ENCODE assay signal across 17 cellular contexts in genomic region chr1:101165944-101166343, GRCh38.
DNase-seq lines count a peak whose midpoint lies in the region; ATAC-seq and TF ChIP-seq lines count a peak whose summit lies in the region.
"Had no signal": no experiment of that assay in that cellular context is flagged by ENCODE, and none has a peak within 500 bp of the region (broad histone marks: within the 10 kb centered on the region; RNA-seq: fewer than 3 reads in every experiment).

No MANE protein-coding gene starts in this region.

- no peak for DNase-seq in activated CD8-positive, alpha-beta T cell treated with anti-CD3 and anti-CD28 coated beads for 36 hours
- no peak for DNase-seq in activated CD8-positive, alpha-beta T cell treated with anti-CD3 and anti-CD28 coated beads, Interleukin-2, amount 10 ng/mL, durations not matched to agents 7 days and 5 days
- DNase-seq in HCEC 1CT (peak; percentile 17), endodermal cell (peak; percentile 48), iPS-NIHi11 (ENCODE audit: low spot score) (peak; percentile 19), nucleus accumbens (lab: John Stamatoyannopoulos, UW) (no peak), NCI-H345 (lab: John Stamatoyannopoulos, UW) (no peak)
- DNase-seq: 8988T; CD8-positive, alpha-beta T cell; NCI-H1417; NCI-H187 treated with DMSO at 0.1 percent for 48 hours; NCI-H69; PC-3 had no signal

- no peak overlapping the region for H3K9ac ChIP-seq in endodermal cell (ENCODE audit: extremely low read depth, low read length, poor library complexity, severe bottlenecking)

- no peaks in the 10 kb centered on the region for H3K9me3 Mint-ChIP-seq in activated CD8-positive, alpha-beta T cell treated with anti-CD3 and anti-CD28 coated beads for 36 hours
- H3K9me3 Mint-ChIP-seq in activated CD8-positive, alpha-beta T cell treated with anti-CD3 and anti-CD28 coated beads, Interleukin-2, amount 10 ng/mL, durations not matched to agents 7 days and 5 days (ENCODE audit: insufficient read depth), result no peaks in the 10 kb centered on the region
- no peaks in the 10 kb centered on the region for H3K9me3 Mint-ChIP-seq in endodermal cell
- H3K9me3 Mint-ChIP-seq: CD8-positive, alpha-beta T cell; IgD-negative memory B cell had no signal

- intact Hi-C loops in activated CD8-positive, alpha-beta T cell treated with anti-CD3 and anti-CD28 coated beads for 36 hours (cut with micrococcal nuclease), result no loop called here

- peaks cover 46% of the 10 kb centered on the region for H3K4me1 Mint-ChIP-seq in activated CD8-positive, alpha-beta T cell treated with anti-CD3 and anti-CD28 coated beads for 36 hours (ENCODE audit: low read depth)
- peaks cover 14% of the 10 kb centered on the region for H3K4me1 Mint-ChIP-seq in activated CD8-positive, alpha-beta T cell treated with anti-CD3 and anti-CD28 coated beads, Interleukin-2, amount 10 ng/mL, durations not matched to agents 7 days and 5 days (ENCODE audit: low read depth)
- H3K4me1 Mint-ChIP-seq in endodermal cell, result peaks cover 10% of the 10 kb centered on the region
- H3K4me1 Mint-ChIP-seq: IgD-negative memory B cell had no signal

- H3K36me3 ChIP-seq in endodermal cell (ENCODE audit: control insufficient read depth, insufficient read depth, low read length), result no peaks in the 10 kb centered on the region
- H3K36me3 ChIP-seq: SJSA1 had no signal

- H3K4me1 ChIP-seq in endodermal cell (ENCODE audit: control insufficient read depth, insufficient read depth, low read length), result peaks cover 14% of the 10 kb centered on the region

- H3K4me3 Mint-ChIP-seq in activated CD8-positive, alpha-beta T cell treated with anti-CD3 and anti-CD28 coated beads for 36 hours, result no peak overlapping the region
- H3K4me3 Mint-ChIP-seq in activated CD8-positive, alpha-beta T cell treated with anti-CD3 and anti-CD28 coated beads, Interleukin-2, amount 10 ng/mL, durations not matched to agents 7 days and 5 days, result no peak overlapping the region
- H3K4me3 Mint-ChIP-seq in endodermal cell, result no peak overlapping the region
- H3K4me3 Mint-ChIP-seq: CD8-positive, alpha-beta T cell; IgD-negative memory B cell had no signal

- H3K27ac Mint-ChIP-seq in activated CD8-positive, alpha-beta T cell treated with anti-CD3 and anti-CD28 coated beads for 36 hours, result peak overlapping the region; percentile 9
- no peak overlapping the region for H3K27ac Mint-ChIP-seq in activated CD8-positive, alpha-beta T cell treated with anti-CD3 and anti-CD28 coated beads, Interleukin-2, amount 10 ng/mL, durations not matched to agents 7 days and 5 days
- H3K27ac Mint-ChIP-seq in endodermal cell, result peak overlapping the region; percentile 12
- H3K27ac Mint-ChIP-seq: CD8-positive, alpha-beta T cell; IgD-negative memory B cell had no signal

- peak overlapping the region; percentile 57 for H3K4me3 ChIP-seq in endodermal cell (ENCODE audit: low read length)
- H3K4me3 ChIP-seq: SJSA1 had no signal

- no peaks in the 10 kb centered on the region for H3K27me3 ChIP-seq in endodermal cell (ENCODE audit: control insufficient read depth, insufficient read depth, low read length, poor library complexity, severe bottlenecking)
- H3K27me3 ChIP-seq: SJSA1 had no signal

- peaks cover 4% of the 10 kb centered on the region for H3K36me3 Mint-ChIP-seq in activated CD8-positive, alpha-beta T cell treated with anti-CD3 and anti-CD28 coated beads for 36 hours (ENCODE audit: low read depth)
- peaks cover 2% of the 10 kb centered on the region for H3K36me3 Mint-ChIP-seq in activated CD8-positive, alpha-beta T cell treated with anti-CD3 and anti-CD28 coated beads, Interleukin-2, amount 10 ng/mL, durations not matched to agents 7 days and 5 days (ENCODE audit: low read depth)
- H3K36me3 Mint-ChIP-seq in endodermal cell (ENCODE audit: low read depth), result no peaks in the 10 kb centered on the region
- H3K36me3 Mint-ChIP-seq: CD8-positive, alpha-beta T cell had no signal

- POLR2A ChIA-PET in activated CD8-positive, alpha-beta T cell treated with anti-CD3 and anti-CD28 coated beads for 36 hours (lab: Charles Lee), result interaction anchor here (1.0 to 2.4 kb wide), 5 partner anchors 13 to 78 kb away, joined by 3 to 9 read pairs (median 6); partner anchors contain the start of gene S1PR1
- POLR2A ChIA-PET in activated CD8-positive, alpha-beta T cell treated with anti-CD3 and anti-CD28 coated beads, Interleukin-2, amount 10 ng/mL, durations not matched to agents 7 days and 5 days (lab: Charles Lee), result interaction anchor here (1.2 kb wide), 1 partner anchor 12 kb away, joined by 4 read pairs; no protein-coding TSS in a partner anchor

- no peak for TF ChIP-seq CTCF in activated CD8-positive, alpha-beta T cell treated with anti-CD3 and anti-CD28 coated beads for 36 hours (IDR thresholded peaks at IDR 0.05)
- TF ChIP-seq CTCF in endodermal cell (conservative IDR thresholded peaks at IDR 0.05), result peak; percentile 10

- H3K27me3 Mint-ChIP-seq in activated CD8-positive, alpha-beta T cell treated with anti-CD3 and anti-CD28 coated beads for 36 hours, result no peaks in the 10 kb centered on the region
- H3K27me3 Mint-ChIP-seq in activated CD8-positive, alpha-beta T cell treated with anti-CD3 and anti-CD28 coated beads, Interleukin-2, amount 10 ng/mL, durations not matched to agents 7 days and 5 days (ENCODE audit: low read depth), result no peaks in the 10 kb centered on the region
- no peaks in the 10 kb centered on the region for H3K27me3 Mint-ChIP-seq in endodermal cell (ENCODE audit: insufficient read depth)
- H3K27me3 Mint-ChIP-seq: IgD-negative memory B cell had no signal

- no peak for ATAC-seq in activated CD8-positive, alpha-beta T cell treated with anti-CD3 and anti-CD28 coated beads for 36 hours
- ATAC-seq in activated CD8-positive, alpha-beta T cell treated with anti-CD3 and anti-CD28 coated beads, Interleukin-2, amount 10 ng/mL, durations not matched to agents 7 days and 5 days, result no peak
- ATAC-seq in GM18502 (IDR thresholded peaks at IDR 0.05; ENCODE audit: poor library complexity, unreplicated experiment), result no peak
- ATAC-seq: CD8-positive, alpha-beta T cell; PC-3 had no signal

- CTCF ChIA-PET in activated CD8-positive, alpha-beta T cell treated with anti-CD3 and anti-CD28 coated beads for 36 hours (lab: Charles Lee), result interaction anchor here (1.9 kb wide), 1 partner anchor 12 kb away, joined by 6 read pairs; no protein-coding TSS in a partner anchor
- CTCF ChIA-PET in activated CD8-positive, alpha-beta T cell treated with anti-CD3 and anti-CD28 coated beads, Interleukin-2, amount 10 ng/mL, durations not matched to agents 7 days and 5 days (lab: Charles Lee), result interaction anchor here (1.7 kb wide), 1 partner anchor 122 kb away, joined by 5 read pairs; no protein-coding TSS in a partner anchor

- H3K27ac ChIP-seq in endodermal cell (ENCODE audit: low read depth, low read length), result no peak overlapping the region
- H3K27ac ChIP-seq: RWPE1, SJSA1 had no signal

- H3K9me3 ChIP-seq in endodermal cell (ENCODE audit: control insufficient read depth, low read length), result peaks cover 4% of the 10 kb centered on the region
- H3K9me3 ChIP-seq: SJSA1 had no signal

Comparison
In these comparisons a context has a peak if more than half of its experiments do, and no peak if none do; other contexts are left out.
1. DNase-seq: peak in HCEC 1CT (single experiment), endodermal cell (single experiment) and iPS-NIHi11 (single experiment); none in activated CD8-positive, alpha-beta T cell treated with anti-CD3 and anti-CD28 coated beads for 36 hours (single experiment), activated CD8-positive, alpha-beta T cell treated with anti-CD3 and anti-CD28 coated beads, Interleukin-2, amount 10 ng/mL, durations not matched to agents 7 days and 5 days (single experiment), nucleus accumbens (0 of 56) and NCI-H345 (single experiment).